1 cellular context compared by ENCODE assay signal in the genomic region with DNA sequence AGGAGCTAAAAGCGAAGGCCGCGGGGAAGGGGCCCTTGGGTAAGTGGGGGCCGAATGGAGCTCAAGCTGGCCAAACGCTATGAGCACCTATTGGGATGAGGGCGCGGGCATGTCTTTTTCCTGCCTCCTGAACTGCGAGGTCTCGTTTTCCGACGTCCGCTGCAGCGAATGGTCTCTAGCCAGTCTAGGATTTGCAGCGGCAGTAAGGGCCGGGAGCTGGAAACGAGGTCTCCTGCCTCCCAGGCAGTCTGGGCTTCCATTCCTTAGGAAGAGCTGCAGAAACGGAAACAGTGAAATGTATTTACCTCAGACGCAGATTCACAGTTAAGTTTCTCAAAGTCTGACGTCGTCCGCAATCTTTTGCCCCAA.
TF ChIP-seq lines count a peak whose summit lies in the region.

No MANE protein-coding gene starts in this region.

TF ChIP-seq in K562, 482 proteins besides CTCF, POLR2A, EP300 and RAD21:
- peak; percentile 11 for TF ChIP-seq RBBP5 (IDR thresholded peaks at IDR 0.05; ENCODE audit: borderline replicate concordance, insufficient read depth, low read length, poor library complexity, severe bottlenecking)
- TF ChIP-seq, protein P1, sequence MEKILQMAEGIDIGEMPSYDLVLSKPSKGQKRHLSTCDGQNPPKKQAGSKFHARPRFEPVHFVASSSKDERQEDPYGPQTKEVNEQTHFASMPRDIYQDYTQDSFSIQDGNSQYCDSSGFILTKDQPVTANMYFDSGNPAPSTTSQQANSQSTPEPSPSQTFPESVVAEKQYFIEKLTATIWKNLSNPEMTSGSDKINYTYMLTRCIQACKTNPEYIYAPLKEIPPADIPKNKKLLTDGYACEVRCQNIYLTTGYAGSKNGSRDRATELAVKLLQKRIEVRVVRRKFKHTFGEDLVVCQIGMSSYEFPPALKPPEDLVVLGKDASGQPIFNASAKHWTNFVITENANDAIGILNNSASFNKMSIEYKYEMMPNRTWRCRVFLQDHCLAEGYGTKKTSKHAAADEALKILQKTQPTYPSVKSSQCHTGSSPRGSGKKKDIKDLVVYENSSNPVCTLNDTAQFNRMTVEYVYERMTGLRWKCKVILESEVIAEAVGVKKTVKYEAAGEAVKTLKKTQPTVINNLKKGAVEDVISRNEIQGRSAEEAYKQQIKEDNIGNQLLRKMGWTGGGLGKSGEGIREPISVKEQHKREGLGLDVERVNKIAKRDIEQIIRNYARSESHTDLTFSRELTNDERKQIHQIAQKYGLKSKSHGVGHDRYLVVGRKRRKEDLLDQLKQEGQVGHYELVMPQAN (IDR thresholded peaks at IDR 0.05; ENCODE audit: borderline replicate concordance), result 0 out of 2 replicates have a peak, but pooled peaks have one; percentile 9
- no peak for TF ChIP-seq XRCC5 (IDR thresholded peaks at IDR 0.05; ENCODE audit: low read depth, low read length)
- no peak for TF ChIP-seq HMGN3 (IDR thresholded peaks at IDR 0.05; ENCODE audit: borderline replicate concordance, extremely low read depth, insufficient read length, low read depth, low read length)
- no peak for TF ChIP-seq GABPB2 (CRISPR knock-in tag; conservative IDR thresholded peaks at IDR 0.05)
- no peak for TF ChIP-seq FOXA3 (CRISPR knock-in tag; conservative IDR thresholded peaks at IDR 0.05 in 1 of 2, IDR thresholded peaks at IDR 0.05 in 1 of 2)
- no peak for TF ChIP-seq HIVEP1 (CRISPR knock-in tag; IDR thresholded peaks at IDR 0.05)
- TF ChIP-seq ZNF174 (CRISPR knock-in tag; IDR thresholded peaks at IDR 0.05), result no peak
- TF ChIP-seq ZNF263 (CRISPR knock-in tag; IDR thresholded peaks at IDR 0.05; ENCODE audit: borderline replicate concordance), result 0 out of 2 replicates have a peak, but pooled peaks have one; percentile 4
- TF ChIP-seq, protein P2, sequence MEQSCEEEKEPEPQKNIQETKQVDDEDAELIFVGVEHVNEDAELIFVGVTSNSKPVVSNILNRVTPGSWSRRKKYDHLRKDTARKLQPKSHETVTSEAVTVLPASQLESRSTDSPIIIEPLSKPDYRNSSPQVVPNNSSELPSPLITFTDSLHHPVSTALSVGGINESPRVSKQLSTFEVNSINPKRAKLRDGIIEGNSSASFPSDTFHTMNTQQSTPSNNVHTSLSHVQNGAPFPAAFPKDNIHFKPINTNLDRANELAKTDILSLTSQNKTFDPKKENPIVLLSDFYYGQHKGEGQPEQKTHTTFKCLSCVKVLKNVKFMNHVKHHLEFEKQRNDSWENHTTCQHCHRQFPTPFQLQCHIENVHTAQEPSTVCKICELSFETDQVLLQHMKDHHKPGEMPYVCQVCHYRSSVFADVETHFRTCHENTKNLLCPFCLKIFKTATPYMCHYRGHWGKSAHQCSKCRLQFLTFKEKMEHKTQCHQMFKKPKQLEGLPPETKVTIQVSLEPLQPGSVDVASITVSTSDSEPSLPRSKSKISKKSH (CRISPR knock-in tag; IDR thresholded peaks at IDR 0.05), result no peak
- TF ChIP-seq TCF7 (IDR thresholded peaks at IDR 0.05; ENCODE audit: borderline replicate concordance), result no peak
- 0 out of 2 replicates have a peak, but pooled peaks have one; percentile 29 for TF ChIP-seq LCOR (CRISPR knock-in tag; IDR thresholded peaks at IDR 0.05)
- no peak for TF ChIP-seq ZNF696 (CRISPR knock-in tag; conservative IDR thresholded peaks at IDR 0.05)
